Comparison of ENCODE assay signal across 26 cellular contexts in the genomic region with DNA sequence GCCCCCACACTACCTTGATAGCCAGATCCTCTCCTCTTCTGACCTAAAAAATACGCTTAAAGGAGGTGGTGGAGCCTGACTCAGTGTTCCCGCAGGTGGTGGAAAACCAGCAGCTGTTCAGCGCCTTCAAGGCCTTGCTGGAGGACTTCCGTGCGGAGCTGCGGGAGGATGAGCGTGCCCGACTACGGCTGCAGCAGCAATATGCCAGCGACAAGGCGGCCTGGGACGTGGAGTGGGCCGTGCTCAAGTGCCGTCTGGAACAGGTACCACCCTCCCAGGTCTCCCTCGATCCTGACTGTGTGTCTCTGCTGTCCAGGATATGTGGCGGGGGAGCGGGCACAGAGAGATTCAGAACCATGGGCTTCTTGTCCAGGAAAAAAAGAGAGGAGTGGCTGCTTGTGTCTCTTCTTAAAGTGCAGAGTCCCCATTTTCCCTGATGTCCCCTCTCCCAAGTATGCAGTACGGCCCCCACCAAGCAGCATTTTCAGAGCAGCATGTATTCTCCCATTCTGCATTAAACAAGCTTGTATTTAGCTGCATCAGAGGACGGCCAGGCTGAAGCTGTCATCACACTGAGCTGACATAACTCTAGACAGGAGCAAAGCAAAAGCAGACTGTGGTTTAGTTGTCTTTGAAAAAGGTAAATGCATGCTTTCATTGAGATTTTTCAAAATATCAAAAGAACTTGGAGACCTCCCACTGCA.
A peak's percentile ranks its signal among the peaks of the same experiment; 100 is the strongest.
DNase-seq lines count a peak whose midpoint lies in the region; ATAC-seq and TF ChIP-seq lines count a peak whose summit lies in the region.
"Had no signal": no experiment of that assay in that cellular context is flagged by ENCODE, and none has a peak within 500 bp of the region (broad histone marks: within the 10 kb centered on the region; RNA-seq: fewer than 3 reads in every experiment).

No MANE protein-coding gene starts in this region.

- peak overlapping the region; percentile 55 for H3K4me2 ChIP-seq in Loucy (ENCODE audit: low read depth, low read length, poor library complexity, severe bottlenecking)
- H3K4me2 ChIP-seq in neural progenitor cell: no peak overlapping the region
- H3K4me2 ChIP-seq: GM23338 had no signal

- H3K27me3 ChIP-seq in Loucy (ENCODE audit: insufficient read depth, low read length, poor library complexity, severe bottlenecking) (no peaks in the 10 kb centered on the region), neural progenitor cell (no peaks in the 10 kb centered on the region), stomach smooth muscle (ENCODE audit: control insufficient read depth in 1 of 2, insufficient read depth in 2 of 2, low read length in 2 of 2) (no peaks in the 10 kb centered on the region), brain microvascular endothelial cell (replicated peaks) (no peaks in the 10 kb centered on the region)
- H3K27me3 ChIP-seq: SJCRH30 had no signal

- H3K9me3 Mint-ChIP-seq in stimulated activated naive CD8-positive, alpha-beta T cell treated with anti-CD3 and anti-CD28 coated beads, Interleukin-15, amount 100 ng/mL, for 72 hours: no peaks in the 10 kb centered on the region
- no peaks in the 10 kb centered on the region for H3K9me3 Mint-ChIP-seq in neural progenitor cell
- H3K9me3 Mint-ChIP-seq: CD8-positive, alpha-beta memory T cell; GM23338 had no signal

- H2AFZ ChIP-seq in Loucy (ENCODE audit: low read length) (no peak overlapping the region), neural progenitor cell (replicated peaks) (no peak overlapping the region)
- H2AFZ ChIP-seq: GM23338 had no signal

- H4K20me1 ChIP-seq in Loucy (ENCODE audit: insufficient read depth, low read length, poor library complexity, severe bottlenecking) (no peaks in the 10 kb centered on the region), neural progenitor cell (ENCODE audit: low read depth) (no peaks in the 10 kb centered on the region)

- no peak overlapping the region for H3K27ac ChIP-seq in neural progenitor cell
- peak overlapping the region; percentile 24 for H3K27ac ChIP-seq in stomach smooth muscle (ENCODE audit: low read length)
- H3K27ac ChIP-seq in brain microvascular endothelial cell: no peak overlapping the region
- H3K27ac ChIP-seq: SJCRH30 had no signal

- peaks cover 26% of the 10 kb centered on the region for H3K4me1 Mint-ChIP-seq in stimulated activated naive CD8-positive, alpha-beta T cell treated with anti-CD3 and anti-CD28 coated beads, Interleukin-15, amount 100 ng/mL, for 72 hours
- peaks cover 22% of the 10 kb centered on the region for H3K4me1 Mint-ChIP-seq in neural progenitor cell

- no peak overlapping the region for H3K27ac Mint-ChIP-seq in stimulated activated naive CD8-positive, alpha-beta T cell treated with anti-CD3 and anti-CD28 coated beads, Interleukin-15, amount 100 ng/mL, for 72 hours
- H3K27ac Mint-ChIP-seq in neural progenitor cell: no peak overlapping the region
- H3K27ac Mint-ChIP-seq: GM23338 had no signal

- H3K4me3 Mint-ChIP-seq in stimulated activated naive CD8-positive, alpha-beta T cell treated with anti-CD3 and anti-CD28 coated beads, Interleukin-15, amount 100 ng/mL, for 72 hours: no peak overlapping the region
- H3K4me3 Mint-ChIP-seq in neural progenitor cell: peak overlapping the region; percentile 48
- H3K4me3 Mint-ChIP-seq: GM23338 had no signal

- H3K9me3 ChIP-seq in Loucy (ENCODE audit: insufficient read depth, low read depth, low read length) (no peaks in the 10 kb centered on the region), neural progenitor cell (ENCODE audit: low read depth) (no peaks in the 10 kb centered on the region), stomach smooth muscle (ENCODE audit: control insufficient read depth in 2 of 2, low read length in 2 of 2) (no peaks in the 10 kb centered on the region)
- H3K9me3 ChIP-seq: HAP-1, SJCRH30 had no signal

- H3K9ac ChIP-seq in Loucy (ENCODE audit: low read depth, low read length, poor library complexity, severe bottlenecking): no peak overlapping the region
- H3K9ac ChIP-seq in neural progenitor cell: no peak overlapping the region
- no peak overlapping the region for H3K9ac ChIP-seq in stomach smooth muscle (ENCODE audit: low read length in 2 of 2)

- H3K36me3 Mint-ChIP-seq in neural progenitor cell: peaks cover 23% of the 10 kb centered on the region

- in situ Hi-C loops in brain microvascular endothelial cell (cut with HindIII; ENCODE audit: low pct_ligation_motif_present, low sequenced_read_pairs): no loop called here

- DNase-seq in stimulated activated naive CD8-positive, alpha-beta T cell treated with anti-CD3 and anti-CD28 coated beads, Interleukin-15, amount 100 ng/mL, for 72 hours: no peak
- DNase-seq in stimulated activated naive CD8-positive, alpha-beta T cell treated with anti-CD3 and anti-CD28 coated beads, Interleukin-15, Interleukin-2, amounts not matched to agents 100 U/mL and 50 U/mL, for 24 hours: no peak
- DNase-seq in neural progenitor cell (ENCODE audit: low spot score) (no peak), brain microvascular endothelial cell (no peak), SHP77 (lab: John Stamatoyannopoulos, UW) (no peak)
- DNase-seq: C1 segment of cervical spinal cord; Calu3; DMS153; GDM1; KG1; NCI-H1092 treated with DMSO at 0.1 percent for 48 hours; NCI-H1436 treated with DMSO at 0.1 percent for 48 hours; NCI-H2081; NCI-H2171; NCI-H345; NCI-H524; NCI-H774; NK-92 treated with Interleukin-12 subunit alpha and Interleukin-12 subunit beta, amount 100 ng/mL, for 24 hours; SJCRH30 had no signal

- H3K36me3 ChIP-seq in Loucy (ENCODE audit: insufficient read depth, low read length): no peaks in the 10 kb centered on the region
- peaks cover 4% of the 10 kb centered on the region for H3K36me3 ChIP-seq in neural progenitor cell
- H3K36me3 ChIP-seq in stomach smooth muscle (ENCODE audit: control insufficient read depth in 2 of 2, insufficient read depth in 2 of 2, low read length in 2 of 2): peaks cover 27 to 29% of the 10 kb centered on the region in 2 donors
- peaks cover 26% of the 10 kb centered on the region for H3K36me3 ChIP-seq in brain microvascular endothelial cell (replicated peaks)
- H3K36me3 ChIP-seq: SJCRH30 had no signal

- peak; percentile 12 for ATAC-seq in stimulated activated naive CD8-positive, alpha-beta T cell treated with anti-CD3 and anti-CD28 coated beads, Interleukin-15, amount 100 ng/mL, for 72 hours
- ATAC-seq in stimulated activated naive CD8-positive, alpha-beta T cell treated with anti-CD3 and anti-CD28 coated beads, Interleukin-15, Interleukin-2, amounts not matched to agents 100 U/mL and 50 U/mL, for 24 hours: no peak
- no peak for ATAC-seq in HG02798 (IDR thresholded peaks at IDR 0.05; ENCODE audit: poor library complexity, unreplicated experiment)
- ATAC-seq: GM23338, Panc1 had no signal

- no peaks in the 10 kb centered on the region for H3K9me2 ChIP-seq in Loucy (replicated peaks; ENCODE audit: low read depth, low read length)

- H3F3A ChIP-seq in Loucy (ENCODE audit: low read depth): no peaks in the 10 kb centered on the region
- no peaks in the 10 kb centered on the region for H3F3A ChIP-seq in neural progenitor cell (ENCODE audit: low read depth)

- no peaks in the 10 kb centered on the region for H3K79me2 ChIP-seq in Loucy (ENCODE audit: insufficient read depth, low read length)
- H3K79me2 ChIP-seq in neural progenitor cell (ENCODE audit: low read depth): no peaks in the 10 kb centered on the region

- H3K4me1 ChIP-seq in Loucy (ENCODE audit: insufficient read depth, low read length, poor library complexity, severe bottlenecking) (peaks cover 18% of the 10 kb centered on the region), neural progenitor cell (peaks cover 9% of the 10 kb centered on the region), stomach smooth muscle (ENCODE audit: control insufficient read depth, insufficient read depth, low read length) (peaks cover 7% of the 10 kb centered on the region)
- H3K4me1 ChIP-seq: HAP-1 had no signal

- H3K4me3 ChIP-seq in Loucy (ENCODE audit: low read length, poor library complexity, severe bottlenecking): no peak overlapping the region
- H3K4me3 ChIP-seq in neural progenitor cell: no peak overlapping the region
- H3K4me3 ChIP-seq in stomach smooth muscle (ENCODE audit: low read length in 2 of 2): no peak overlapping the region
- H3K4me3 ChIP-seq in brain microvascular endothelial cell (ENCODE audit: low read depth, low read length): no peak overlapping the region
- H3K4me3 ChIP-seq: GM23338, HAP-1, SJCRH30 had no signal

- TF ChIP-seq CTCF in Loucy (conservative IDR thresholded peaks at IDR 0.05; ENCODE audit: low read length): no peak
- TF ChIP-seq CTCF in neural progenitor cell (IDR thresholded peaks at IDR 0.05): no peak
- TF ChIP-seq CTCF in brain microvascular endothelial cell (IDR thresholded peaks at IDR 0.05; ENCODE audit: low read depth, low read length, missing control alignments): no peak

- H3K27me3 Mint-ChIP-seq in stimulated activated naive CD8-positive, alpha-beta T cell treated with anti-CD3 and anti-CD28 coated beads, Interleukin-15, amount 100 ng/mL, for 72 hours: no peaks in the 10 kb centered on the region
- peaks cover 4% of the 10 kb centered on the region for H3K27me3 Mint-ChIP-seq in neural progenitor cell (ENCODE audit: insufficient read depth, low read depth)
- H3K27me3 Mint-ChIP-seq: CD8-positive, alpha-beta memory T cell had no signal
